Comparison of ENCODE assay signal across 9 cellular contexts in the genomic region with DNA sequence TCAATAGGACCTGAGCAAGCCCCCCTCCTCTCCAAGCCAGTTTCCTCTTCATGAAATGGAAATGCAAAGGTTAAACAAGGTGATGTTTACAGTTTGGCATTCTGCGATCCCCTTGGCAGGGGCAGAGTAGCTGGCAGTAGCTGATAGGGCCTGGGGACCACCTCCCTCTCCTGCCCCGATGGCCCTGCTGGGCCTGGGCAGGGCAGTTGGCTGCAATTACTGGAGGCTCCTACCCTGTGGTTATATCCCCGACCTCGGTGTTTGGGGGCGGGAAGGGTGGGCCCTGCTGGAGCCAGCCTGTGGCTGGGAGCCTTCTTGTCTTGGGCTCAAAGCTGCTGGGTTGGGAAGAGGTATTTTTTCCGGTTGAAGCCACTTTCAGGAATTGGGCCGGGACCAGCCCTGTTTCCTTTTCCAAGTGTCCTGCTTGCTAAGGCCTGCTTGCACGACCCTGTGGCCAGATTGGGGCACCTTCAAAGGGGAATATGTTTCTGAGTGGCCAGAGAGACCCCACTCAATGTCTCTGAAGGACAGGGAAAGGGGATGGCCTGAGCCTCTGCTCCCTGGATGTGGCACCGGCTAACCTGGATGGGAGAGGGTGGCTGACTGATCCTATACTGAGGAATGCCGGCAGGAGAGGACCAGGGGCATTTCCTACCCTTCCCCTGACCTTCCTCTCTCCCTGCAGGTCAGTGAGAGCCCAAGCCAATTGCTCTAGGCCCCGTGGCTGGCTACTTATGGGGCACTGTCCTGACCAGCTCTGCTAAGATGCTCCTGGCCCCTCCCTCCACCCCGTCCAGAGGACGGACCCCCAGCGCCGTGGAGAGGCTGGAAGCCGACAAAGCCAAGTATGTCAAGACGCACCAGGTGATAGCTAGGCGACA. TPM values are rescaled to one million over a fixed set of nuclear protein-coding genes. Genes with fewer than 3 reads are reported as not detected.
A peak's percentile ranks its signal among the peaks of the same experiment; 100 is the strongest.
DNase-seq lines count a peak whose midpoint lies in the region; TF ChIP-seq lines count a peak whose summit lies in the region.
"Had no signal": no experiment of that assay in that cellular context is flagged by ENCODE, and none has a peak within 500 bp of the region (broad histone marks: within the 10 kb centered on the region; RNA-seq: fewer than 3 reads in every experiment).

No MANE protein-coding gene starts in this region.

- peak overlapping the region; percentile 74 for H3K4me2 ChIP-seq in mesendoderm (ENCODE audit: low read length)

- H3K9ac ChIP-seq in mesendoderm (ENCODE audit: low read length) = peak overlapping the region; percentile 71

- 27 to 29% methylated on average over 18 of the region's 18 CpGs for WGBS in ectodermal cell, 2 experiments
- no CpG with 5 or more reads among the region's 18 CpGs for WGBS in mesendoderm (ENCODE audit: extremely low coverage, insufficient coverage, low lambda C conversion rate)
- WGBS in testis, 2 donors = 45 to 47% methylated on average over 5 to 16 of the region's 18 CpGs

- no peak for TF ChIP-seq POLR2A in testis (IDR thresholded peaks at IDR 0.05)

- H3K4me1 ChIP-seq in ectodermal cell (ENCODE audit: control insufficient read depth, insufficient read depth, low read length) (peaks cover 56% of the 10 kb centered on the region), mesendoderm (ENCODE audit: control insufficient read depth, low read depth, low read length) (peaks cover 37% of the 10 kb centered on the region), testis (peaks cover 7% of the 10 kb centered on the region)

- no peak overlapping the region for H4K8ac ChIP-seq in mesendoderm (ENCODE audit: low read depth, low read length)

- H3K4me3 ChIP-seq in ectodermal cell (ENCODE audit: insufficient read depth, low read depth, low read length) (peak overlapping the region; percentile 44), mesendoderm (ENCODE audit: low read length) (no peak overlapping the region), testis (peak overlapping the region; percentile 47 to 59)

- no peak overlapping the region for H3K23ac ChIP-seq in mesendoderm (ENCODE audit: low read length)

- H3K4ac ChIP-seq in mesendoderm (ENCODE audit: low read depth, low read length) = no peak overlapping the region

- intact Hi-C loops in testis (cut with DNase I; ENCODE audit: low total_unique reads) = loop anchor here (10.0 kb wide), 1 partner anchor 46 kb away; a partner anchor contains a TSS

- H3K79me2 ChIP-seq in mesendoderm (ENCODE audit: control insufficient read depth, insufficient read depth, low read length) = no peaks in the 10 kb centered on the region

- H3K9me3 ChIP-seq in ectodermal cell (ENCODE audit: control insufficient read depth, low read length) (no peaks in the 10 kb centered on the region), testis (no peaks in the 10 kb centered on the region)

- H3K56ac ChIP-seq in mesendoderm (ENCODE audit: low read length) = peak overlapping the region; percentile 89

- peak overlapping the region; percentile 82 for H2AK5ac ChIP-seq in mesendoderm (ENCODE audit: low read length)

- H3K36me3 ChIP-seq in ectodermal cell (ENCODE audit: control insufficient read depth, insufficient read depth, low read length) (no peaks in the 10 kb centered on the region), mesendoderm (ENCODE audit: control insufficient read depth, insufficient read depth, low read length) (no peaks in the 10 kb centered on the region), testis (ENCODE audit: low read depth, missing control alignments) (no peaks in the 10 kb centered on the region)

- no peak overlapping the region for H2BK5ac ChIP-seq in mesendoderm (ENCODE audit: low read length)

- no peak for TF ChIP-seq CTCF in testis (IDR thresholded peaks at IDR 0.05)

- DNase-seq in NCI-H1092 treated with DMSO at 0.1 percent for 48 hours (lab: John Stamatoyannopoulos, UW) = peak; percentile 23
- no peak for DNase-seq in NCI-H1092 (lab: John Stamatoyannopoulos, UW)
- no peak for DNase-seq in mesendoderm
- no peak for DNase-seq in testis
- DNase-seq in stimulated activated CD4-positive, alpha-beta T cell treated with anti-CD3 and anti-CD28 coated beads, Interleukin-4, amount 100 ng/mL, for 4 hours = no peak
- DNase-seq in UCSD-AML1 (lab: John Stamatoyannopoulos, UW; ENCODE audit: unreplicated experiment) = no peak
- no peak for DNase-seq in NCI-H1930 (lab: John Stamatoyannopoulos, UW)
- DNase-seq: NCI-H774 had no signal

- H2BK120ac ChIP-seq in mesendoderm (ENCODE audit: low read depth, low read length) = no peak overlapping the region

- H3K27ac ChIP-seq in ectodermal cell (ENCODE audit: insufficient read depth, low read depth, low read length, poor library complexity, severe bottlenecking) = no peak overlapping the region
- no peak overlapping the region for H3K27ac ChIP-seq in mesendoderm (ENCODE audit: low read depth, low read length)
- H3K27ac ChIP-seq in testis = no peak overlapping the region

- peaks cover 88% of the 10 kb centered on the region for H3K27me3 ChIP-seq in ectodermal cell (ENCODE audit: control insufficient read depth, insufficient read depth, low read length, poor library complexity, severe bottlenecking)
- peaks cover 6% of the 10 kb centered on the region for H3K27me3 ChIP-seq in mesendoderm (ENCODE audit: insufficient read depth, low read length, poor library complexity)
- H3K27me3 ChIP-seq in testis = no peaks in the 10 kb centered on the region

- no peaks in the 10 kb centered on the region for H3K79me1 ChIP-seq in mesendoderm (ENCODE audit: low read length)

- H4K5ac ChIP-seq in mesendoderm (ENCODE audit: low read length) = no peak overlapping the region

- H2BK15ac ChIP-seq in mesendoderm (replicated peaks; ENCODE audit: low read depth) = no peak overlapping the region

- H3K18ac ChIP-seq in mesendoderm (ENCODE audit: low read length) = no peak overlapping the region

RNA-seq across cellular contexts. Expression of a gene that starts 1.9 kb away (rescaled TPM):
- 0.57 TPM for polyA plus RNA-seq in ectodermal cell (2013, experiment 1 of 4)
- 0.59 TPM for polyA plus RNA-seq in ectodermal cell (2013, experiment 2 of 4)
- 0.48 TPM for polyA plus RNA-seq in ectodermal cell (2013, experiment 3 of 4)
- 0.57 TPM for polyA plus RNA-seq in ectodermal cell (2013, experiment 4 of 4)
- polyA plus RNA-seq in mesendoderm (2013, experiment 1 of 2) = 0.59 TPM
- polyA plus RNA-seq in mesendoderm (2013, experiment 2 of 2) = 0.53 TPM
- 1 to 10 TPM; 1.8 to 3.2 TPM for total RNA-seq in testis
- polyA plus RNA-seq in testis (ENCODE audit: insufficient read depth, low read depth, low replicate concordance) = 1.3 TPM

RNA-seq across cellular contexts. Expression of a gene that starts 8.0 kb away (rescaled TPM):
- polyA plus RNA-seq in ectodermal cell (2013, experiment 1 of 4) = not detected
- 0.71 TPM for polyA plus RNA-seq in ectodermal cell (2013, experiment 2 of 4)
- polyA plus RNA-seq in ectodermal cell (2013, experiment 3 of 4) = not detected
- polyA plus RNA-seq in ectodermal cell (2013, experiment 4 of 4) = 0.97 TPM
- polyA plus RNA-seq in mesendoderm (2013, experiment 1 of 2) = not detected
- not detected for polyA plus RNA-seq in mesendoderm (2013, experiment 2 of 2)
- total RNA-seq in testis = not detected
- polyA plus RNA-seq in testis (ENCODE audit: insufficient read depth, low read depth, low replicate concordance) = not detected

RNA-seq across cellular contexts. Expression of a gene that starts 8.9 kb away (rescaled TPM):
- polyA plus RNA-seq in ectodermal cell (2013, experiment 1 of 4) = 33.2 TPM
- polyA plus RNA-seq in ectodermal cell (2013, experiment 2 of 4) = 35.5 TPM
- polyA plus RNA-seq in ectodermal cell (2013, experiment 3 of 4) = 26.1 TPM
- polyA plus RNA-seq in ectodermal cell (2013, experiment 4 of 4) = 25.0 TPM
- 64.2 TPM for polyA plus RNA-seq in mesendoderm (2013, experiment 1 of 2)
- 64.2 TPM for polyA plus RNA-seq in mesendoderm (2013, experiment 2 of 2)
- 10 to 100 TPM; 37.3 to 56.7 TPM for total RNA-seq in testis
- polyA plus RNA-seq in testis (ENCODE audit: insufficient read depth, low read depth, low replicate concordance) = 22.8 TPM

RNA-seq across cellular contexts. Expression of a gene that starts 10.9 kb away (rescaled TPM):
- polyA plus RNA-seq in ectodermal cell (2013, experiment 1 of 4) = 7.4 TPM
- polyA plus RNA-seq in ectodermal cell (2013, experiment 2 of 4) = 10.7 TPM
- 5.2 TPM for polyA plus RNA-seq in ectodermal cell (2013, experiment 3 of 4)
- 8.1 TPM for polyA plus RNA-seq in ectodermal cell (2013, experiment 4 of 4)
- not detected for polyA plus RNA-seq in mesendoderm (2013, experiment 1 of 2)
- polyA plus RNA-seq in mesendoderm (2013, experiment 2 of 2) = not detected
- total RNA-seq in testis = 1 to 10 TPM in 1 of 2 donors, not detected in 1; 1.7 TPM
- 0.62 TPM for polyA plus RNA-seq in testis (ENCODE audit: insufficient read depth, low read depth, low replicate concordance)

RNA-seq across cellular contexts. Expression of a gene that starts 16.5 kb away (rescaled TPM):
- 18.1 TPM for polyA plus RNA-seq in ectodermal cell (2013, experiment 1 of 4)
- polyA plus RNA-seq in ectodermal cell (2013, experiment 2 of 4) = 17.3 TPM
- polyA plus RNA-seq in ectodermal cell (2013, experiment 3 of 4) = 12.7 TPM
- polyA plus RNA-seq in ectodermal cell (2013, experiment 4 of 4) = 11.6 TPM
- polyA plus RNA-seq in mesendoderm (2013, experiment 1 of 2) = 8.5 TPM
- 8.5 TPM for polyA plus RNA-seq in mesendoderm (2013, experiment 2 of 2)
- total RNA-seq in testis = 1 to 10 TPM; 7.6 to 9.6 TPM
- 2.7 TPM for polyA plus RNA-seq in testis (ENCODE audit: insufficient read depth, low read depth, low replicate concordance)
